ENCODE assay signal across 24 cellular contexts in the genomic region with DNA sequence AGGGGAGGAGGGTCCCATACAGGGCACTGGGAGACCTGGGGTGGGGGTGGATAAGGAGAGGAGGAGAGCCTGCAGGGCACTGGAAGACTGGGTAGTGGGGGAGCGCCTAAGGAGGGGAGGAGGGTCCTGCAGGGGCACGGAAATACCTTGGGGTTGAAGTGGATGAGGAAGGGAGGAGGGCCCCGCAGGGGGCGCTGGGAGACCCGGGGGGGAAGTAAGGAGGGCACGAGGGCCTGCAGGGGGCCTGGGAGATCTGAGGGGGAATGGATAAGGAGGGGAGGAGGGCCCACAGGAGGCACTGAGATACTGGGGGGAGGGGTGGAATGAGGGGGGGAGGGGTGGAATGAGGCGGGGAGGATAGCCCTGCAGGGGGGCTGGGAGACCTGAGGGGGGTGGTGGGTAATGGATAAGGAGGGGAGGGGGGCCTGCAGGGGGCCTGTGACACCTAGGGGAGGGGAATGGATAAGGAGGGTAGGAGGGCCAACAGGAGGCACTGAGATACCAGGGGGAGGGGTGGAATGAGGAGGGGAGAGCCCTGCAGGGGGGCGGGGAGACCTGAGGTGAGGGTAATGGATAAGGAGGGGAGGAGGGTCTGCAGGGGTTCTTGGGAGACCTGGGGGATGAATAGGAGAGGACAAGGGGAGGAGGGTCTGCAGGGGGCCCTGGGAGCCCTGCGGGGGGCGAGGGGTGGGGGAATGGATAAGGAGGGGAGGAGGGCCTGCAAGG. TPM values are rescaled to one million over a fixed set of nuclear protein-coding genes. Genes with fewer than 3 reads are reported as not detected.
A peak's percentile ranks its signal among the peaks of the same experiment; 100 is the strongest.
DNase-seq lines count a peak whose midpoint lies in the region; ATAC-seq, FAIRE-seq and TF ChIP-seq lines count a peak whose summit lies in the region.
"Had no signal": no experiment of that assay in that cellular context is flagged by ENCODE, and none has a peak within 500 bp of the region (broad histone marks: within the 10 kb centered on the region; RNA-seq: fewer than 3 reads in every experiment).

No MANE protein-coding gene starts in this region.

- TF ChIP-seq CTCF in A549 (IDR thresholded peaks at IDR 0.05) (no peak), A673 (conservative IDR thresholded peaks at IDR 0.05; ENCODE audit: low read depth, low read length) (no peak), K562 (IDR thresholded peaks at IDR 0.05 in 2 of 3, conservative IDR thresholded peaks at IDR 0.05 in 1 of 3; ENCODE audit: insufficient read depth in 2 of 3, low read depth in 1 of 3, low read length in 3 of 3) (peak in 2 of 3 experiments; percentile 37 to 50; a peak in 4 of 6 replicates), upper lobe of left lung (IDR thresholded peaks at IDR 0.05) (no peak)

- 76% methylated on average over 2 of the region's 10 CpGs for WGBS in A549 (ENCODE audit: missing lambda C conversion rate)
- no CpG with 5 or more reads among the region's 10 CpGs for WGBS in K562 (ENCODE audit: insufficient coverage, low coverage, missing lambda C conversion rate)
- 40 to 64% methylated on average over 3 to 4 of the region's 10 CpGs for WGBS in upper lobe of left lung, 2 donors

- no peak for TF ChIP-seq RAD21 in A549 (conservative IDR thresholded peaks at IDR 0.05 in 1 of 2, IDR thresholded peaks at IDR 0.05 in 1 of 2)
- TF ChIP-seq RAD21 in K562 (CRISPR knock-in tag; conservative IDR thresholded peaks at IDR 0.05 in 1 of 2, IDR thresholded peaks at IDR 0.05 in 1 of 2), result no peak

- in situ Hi-C loops in K562 (cut with MboI), result loop anchor here (10.0 kb wide), 1 partner anchor 679 kb away; no protein-coding TSS in a partner anchor

- H3K9me1 ChIP-seq in K562 (ENCODE audit: control insufficient read depth, insufficient read depth, low read length), result no peaks in the 10 kb centered on the region

- POLR2A ChIA-PET in A549 (lab: Yijun Ruan, JAX) (no interaction called here), A673 (lab: Charles Lee; ENCODE audit: low non-redundant PET) (no interaction called here), K562 (lab: Yijun Ruan, JAX) (no interaction called here)

- peak overlapping the region; percentile 42 to 69; a peak in 2 of 4 replicates for H3K9ac ChIP-seq in K562 (ENCODE audit: insufficient read depth in 1 of 2, low read depth in 2 of 2, low read length in 2 of 2)
- H3K9ac ChIP-seq: BLaER1, GM23248 had no signal

- TF ChIP-seq EP300 in A549 (IDR thresholded peaks at IDR 0.05) (no peak), K562 (IDR thresholded peaks at IDR 0.05; ENCODE audit: low read length) (no peak), upper lobe of left lung (IDR thresholded peaks at IDR 0.05) (no peak)

- H3K79me2 ChIP-seq in K562 (ENCODE audit: control insufficient read depth, insufficient read depth, low read length), result peaks cover 45% of the 10 kb centered on the region

- H3K36me3 ChIP-seq in A673 (ENCODE audit: insufficient read depth, low read length, poor library complexity, severe bottlenecking) (no peaks in the 10 kb centered on the region), K562 (ENCODE audit: control insufficient read depth, insufficient read depth, low read length) (peaks cover 35% of the 10 kb centered on the region), upper lobe of left lung (no peaks in the 10 kb centered on the region)
- H3K36me3 ChIP-seq: BLaER1 had no signal

- BruUV-seq in A673 (replicated peaks; lab: Mats Ljungman, UMichigan), result no TSS peak
- no TSS peak for BruUV-seq in K562 (replicated peaks; lab: Mats Ljungman, UMichigan)

- TF ChIP-seq POLR2A in A549 (IDR thresholded peaks at IDR 0.05; ENCODE audit: low read length) (no peak), K562 (conservative IDR thresholded peaks at IDR 0.05) (no peak), GM12891 (IDR thresholded peaks at IDR 0.05; ENCODE audit: low read depth, low read length) (no peak), upper lobe of left lung (IDR thresholded peaks at IDR 0.05) (no peak)

- FAIRE-seq in A549 (lab: Jason Lieb, UNC), result no peak
- FAIRE-seq in K562 (lab: Jason Lieb, UNC), result no peak
- FAIRE-seq in GM12891 (lab: Jason Lieb, UNC), result no peak
- FAIRE-seq: A204.1 had no signal

- H3K4me1 ChIP-seq in A549, result peaks cover 6% of the 10 kb centered on the region; the same call in 1 of the 3 replicates
- no peaks in the 10 kb centered on the region for H3K4me1 ChIP-seq in A673 (ENCODE audit: insufficient read depth, low read length, poor library complexity, severe bottlenecking)
- peaks cover 27 to 32% of the 10 kb centered on the region in 2 experiments; a peak in 4 of 5 replicates for H3K4me1 ChIP-seq in K562 (replicated peaks in 1 of 2; ENCODE audit: control insufficient read depth in 2 of 2, insufficient read depth in 2 of 2, low read length in 2 of 2)
- H3K4me1 ChIP-seq in upper lobe of left lung, result no peaks in the 10 kb centered on the region

- ATAC-seq in A549, result no peak
- ATAC-seq in K562, result peak; percentile 45
- no peak for ATAC-seq in GM19467 (IDR thresholded peaks at IDR 0.05; ENCODE audit: unreplicated experiment)
- no peak for ATAC-seq in left ventricle myocardium superior
- ATAC-seq in upper lobe of left lung (ENCODE audit: low FRiP score in 2 of 2), result no peak
- ATAC-seq: CD8-positive, alpha-beta T cell had no signal

- peak overlapping the region; percentile 68 for H2AFZ ChIP-seq in K562 (ENCODE audit: low read depth, low read length)
- H2AFZ ChIP-seq: GM23248 had no signal

- H3K9me3 ChIP-seq in A549, result no peaks in the 10 kb centered on the region
- no peaks in the 10 kb centered on the region for H3K9me3 ChIP-seq in A673 (ENCODE audit: low read depth, low read length, poor library complexity, severe bottlenecking)
- no peaks in the 10 kb centered on the region for H3K9me3 ChIP-seq in K562 (replicated peaks; ENCODE audit: control insufficient read depth, insufficient read depth, low read depth, low read length)
- H3K9me3 ChIP-seq in upper lobe of left lung, result no peaks in the 10 kb centered on the region
- H3K9me3 ChIP-seq: BLaER1 had no signal

- intact Hi-C loops in A673 (cut with micrococcal nuclease; ENCODE audit: unreplicated experiment) (no loop called here), K562 (cut with micrococcal nuclease) (loop anchor here (1.0 kb wide), 2 partner anchors 69 to 685 kb away; no protein-coding TSS in a partner anchor), left ventricle myocardium superior (cut with micrococcal nuclease) (no loop called here)

- H3K27ac ChIP-seq in A549 (peak overlapping the region in 1 of 2 experiments; percentile 16; a peak in 1 of 6 replicates), A673 (ENCODE audit: low read depth, low read length, poor library complexity, severe bottlenecking) (no peak overlapping the region), K562 (ENCODE audit: extremely low read depth, low read depth, low read length) (peak overlapping the region; percentile 93), upper lobe of left lung (no peak overlapping the region)
- H3K27ac ChIP-seq: BLaER1, GM23248, HL-60 had no signal

- H3K27me3 ChIP-seq in A673 (replicated peaks; ENCODE audit: insufficient read depth, low read depth, low read length, poor library complexity) (no peaks in the 10 kb centered on the region), K562 (ENCODE audit: control insufficient read depth in 2 of 2, insufficient read depth in 2 of 2, low read length in 2 of 2) (no peaks in the 10 kb centered on the region), upper lobe of left lung (no peaks in the 10 kb centered on the region)
- H3K27me3 ChIP-seq: BLaER1 had no signal

- 0 out of 2 replicates have a peak, but pooled peaks cover 9% of the 10 kb centered on the region for H4K20me1 ChIP-seq in K562 (replicated peaks; ENCODE audit: control insufficient read depth, insufficient read depth, low read length)
- H4K20me1 ChIP-seq: BLaER1 had no signal

- CTCF ChIA-PET in A549 (lab: Yijun Ruan, JAX), result no interaction called here
- CTCF ChIA-PET in A673 (lab: Charles Lee), result no interaction called here
- CTCF ChIA-PET in K562 (lab: Yijun Ruan, JAX; ENCODE audit: low intra/inter-chr PET ratio), result interaction anchor here (0.5 to 4.9 kb wide), 10 partner anchors 11 to 684 kb away, joined by 3 to 103 read pairs (median 4); no protein-coding TSS in a partner anchor

- H3K4me3 ChIP-seq in A549, result no peak overlapping the region
- H3K4me3 ChIP-seq in A673 (ENCODE audit: low read depth, low read length, poor library complexity, severe bottlenecking), result no peak overlapping the region
- peak overlapping the region; percentile 37 for H3K4me3 ChIP-seq in K562
- no peak overlapping the region for H3K4me3 ChIP-seq in upper lobe of left lung
- H3K4me3 ChIP-seq: BLaER1, GM23248 had no signal

- H3K4me2 ChIP-seq in A549 (0 out of 3 replicates have a peak overlapping the region, but pooled peaks have one; percentile 30), K562 (ENCODE audit: insufficient read depth, low read length) (peak overlapping the region; percentile 59)
- H3K4me2 ChIP-seq: BLaER1 had no signal

- DNase-seq in A549 (ENCODE audit: low read depth in 1 of 2, low spot score in 1 of 2), result no peak
- DNase-seq in A673 (ENCODE audit: low spot score), result peak; percentile 10
- peak; percentile 91 to 94 for DNase-seq in NCI-H1930 (lab: John Stamatoyannopoulos, UW)
- peak; percentile 67 to 90 (median 78) for DNase-seq in K562 (ENCODE audit: extremely low read depth in 1 of 4, low spot score in 3 of 4)
- DNase-seq in left ventricle myocardium superior, result no peak
- no peak for DNase-seq in GM12891 (ENCODE audit: insufficient read length, low spot score)
- no peak for DNase-seq in upper lobe of left lung
- DNase-seq: CD8-positive, alpha-beta T cell; DMS79 treated with DMSO at 0.1 percent for 48 hours; GF-D8; GM23248; HCEC 1CT; HFFc6; IMR-90; KBM-7 had no signal

RNA-seq across cellular contexts. Expression of a gene that starts 0.6 kb away (rescaled TPM):
- polyA plus RNA-seq in A549 (2011; rRNA removed) (0.03 TPM in 1 of 2 replicates, not detected in the other), A549 (2017; fragmentation: RNase III; extraction: RNeasy Plus Mini Kit Qiagen cat#74134 plus additional on column Dnase treatment) (0.03 TPM in 2 of 3 replicates, not detected in the other), K562 (2011; rRNA removed) (188 and 206 TPM in 2 replicates), K562 (2014; fragmentation: Illumina TruSeq; extraction: Trizol) (137 and 177 TPM in 2 replicates), K562 (2014; fragmentation: Nextera tagmentation; extraction: Ambion mirVana) (10 to 100 TPM; 42.4 to 62.7 TPM), K562 (2014; rRNA removed) (100 and 122 TPM in 2 replicates)
- polyA plus RNA-seq in A549 (2012; cell fraction: cytosol; rRNA removed), result 0.04 and 0.06 TPM in 2 replicates
- 0.04 TPM in 1 of 2 replicates, not detected in the other for polyA plus RNA-seq in A549 (2012; cell fraction: nucleus; rRNA removed)
- 0.04 TPM in 1 of 2 replicates, not detected in the other for polyA minus RNA-seq in A549 (2011; rRNA and poly(A)+ RNA removed)
- total RNA-seq in A673 (2021) (0.90 and 1.6 TPM in 2 replicates), K562 (2014; rRNA removed) (120 and 126 TPM in 2 replicates), K562 (2014; rRNA removed; fragmentation: Illumina TruSeq; extraction: Trizol) (111 and 112 TPM in 2 replicates), K562 (2015; rRNA removed; fragmentation: Illumina TruSeq; extraction: Trizol) (80.9 and 89.1 TPM in 2 replicates), K562 (2021) (122 and 124 TPM in 2 replicates), left ventricle myocardium superior (not detected), upper lobe of left lung (under 1 TPM in 3 of 6 donors, not detected in 3; 0.11 to 0.17 (median 0.14) TPM)
- total RNA-seq in K562 (2011; cell fraction: chromatin; rRNA removed; ENCODE audit: low replicate concordance), result 102 and 125 TPM in 2 replicates
- 77.5 and 83.4 TPM in 2 replicates for total RNA-seq in K562 (2011; cell fraction: nucleolus; rRNA removed)
- total RNA-seq in K562 (2011; cell fraction: nucleoplasm; rRNA removed), result 85.3 and 118 TPM in 2 replicates
- polyA plus RNA-seq in K562 (2011; cell fraction: cytosol; rRNA removed), result 125 and 152 TPM in 2 replicates
- polyA plus RNA-seq in K562 (2011; cell fraction: nucleus; rRNA removed), result 92.0 and 115 TPM in 2 replicates
- polyA plus RNA-seq in K562 (2012), result 72.2 and 120 TPM in 2 replicates
- 265 and 279 TPM in 2 replicates for polyA minus RNA-seq in K562 (2011; rRNA and poly(A)+ RNA removed)
- polyA minus RNA-seq in K562 (2011; cell fraction: cytosol; rRNA and poly(A)+ RNA removed), result 117 and 124 TPM in 2 replicates
- polyA minus RNA-seq in K562 (2011; cell fraction: nucleus; rRNA and poly(A)+ RNA removed), result 39.4 and 86.3 TPM in 2 replicates
- 0.12 TPM for polyA plus RNA-seq in GM12891 (2012; ENCODE audit: low read depth, missing spikeins)
- total RNA-seq: Calu3; CD8-positive, alpha-beta T cell; GM23248; H4; HFFc6; HT1080; IMR-90 had no signal
- polyA plus RNA-seq: AG04450, CD14-positive monocyte, GM23248, IMR-90 had no signal

RNA-seq across cellular contexts. Expression of a gene that starts 35.4 kb away (rescaled TPM):
- 0.12 and 0.21 TPM in 2 replicates for polyA plus RNA-seq in A549 (2011; rRNA removed)
- 0.03 TPM in 1 of 2 replicates, not detected in the other for polyA plus RNA-seq in A549 (2012; cell fraction: cytosol; rRNA removed)
- 0.05 and 0.12 TPM in 2 replicates for polyA plus RNA-seq in A549 (2012; cell fraction: nucleus; rRNA removed)
- polyA plus RNA-seq in A549 (2017; fragmentation: RNase III; extraction: RNeasy Plus Mini Kit Qiagen cat#74134 plus additional on column Dnase treatment), result 0.04 to 0.07 TPM in 2 of 3 replicates, not detected in the other
- 1.8 and 1.9 TPM in 2 replicates for polyA minus RNA-seq in A549 (2011; rRNA and poly(A)+ RNA removed)
- total RNA-seq in A673 (2021), result not detected in 2 replicates
- 0.70 and 2.3 TPM in 2 replicates for total RNA-seq in K562 (2011; cell fraction: chromatin; rRNA removed; ENCODE audit: low replicate concordance)
- total RNA-seq in K562 (2011; cell fraction: nucleolus; rRNA removed), result 0.92 and 1.3 TPM in 2 replicates
- 0.38 and 1.2 TPM in 2 replicates for total RNA-seq in K562 (2011; cell fraction: nucleoplasm; rRNA removed)
- 0.05 and 0.16 TPM in 2 replicates for total RNA-seq in K562 (2014; rRNA removed)
- total RNA-seq in K562 (2014; rRNA removed; fragmentation: Illumina TruSeq; extraction: Trizol), result 0.13 and 0.18 TPM in 2 replicates
- total RNA-seq in K562 (2015; rRNA removed; fragmentation: Illumina TruSeq; extraction: Trizol), result 0.29 and 0.30 TPM in 2 replicates
- total RNA-seq in K562 (2021), result 0.54 and 0.73 TPM in 2 replicates
- polyA plus RNA-seq in K562 (2011; rRNA removed), result 0.09 and 0.15 TPM in 2 replicates
- polyA plus RNA-seq in K562 (2011; cell fraction: cytosol; rRNA removed), result 0.04 and 0.48 TPM in 2 replicates
- polyA plus RNA-seq in K562 (2011; cell fraction: nucleus; rRNA removed), result 0.90 and 1.5 TPM in 2 replicates
- 0.14 and 0.21 TPM in 2 replicates for polyA plus RNA-seq in K562 (2012)
- polyA plus RNA-seq in K562 (2014; fragmentation: Illumina TruSeq; extraction: Trizol), result 0.12 and 0.14 TPM in 2 replicates
- polyA plus RNA-seq in K562 (2014; fragmentation: Nextera tagmentation; extraction: Ambion mirVana), result under 1 TPM; 0.10 to 0.15 TPM
- 0.12 and 0.46 TPM in 2 replicates for polyA plus RNA-seq in K562 (2014; rRNA removed)
- polyA minus RNA-seq in K562 (2011; rRNA and poly(A)+ RNA removed), result 0.72 and 1.2 TPM in 2 replicates
- 1.2 TPM in 1 of 2 replicates, not detected in the other for polyA minus RNA-seq in K562 (2011; cell fraction: cytosol; rRNA and poly(A)+ RNA removed)
- polyA minus RNA-seq in K562 (2011; cell fraction: nucleus; rRNA and poly(A)+ RNA removed), result 0.67 and 1.1 TPM in 2 replicates
- total RNA-seq in left ventricle myocardium superior, result 0.62 TPM
- not detected for polyA plus RNA-seq in GM12891 (2012; ENCODE audit: low read depth, missing spikeins)
- 1 to 10 TPM in 1 of 6 donors, under 1 TPM in 2, not detected in 3; 0.23 to 1.3 (median 0.51) TPM for total RNA-seq in upper lobe of left lung
- total RNA-seq: CD8-positive, alpha-beta T cell; GM23248; HFFc6; HT1080; IMR-90 had no signal
- polyA plus RNA-seq: AG04450, CD14-positive monocyte, GM23248, IMR-90 had no signal

Comparison
In these comparisons a context has a peak if more than half of its experiments do, and no peak if none do; other contexts are left out.
1. DNase-seq: peak in A673 (single experiment), NCI-H1930 (2 of 2) and K562 (4 of 4); none in A549 (0 of 2), left ventricle myocardium superior (single experiment), GM12891 (single experiment) and upper lobe of left lung (0 of 2).
2. CTCF ChIP-seq: peak in K562 (2 of 3); none in A549 (single experiment), A673 (single experiment) and upper lobe of left lung (0 of 6).
3. RNA of a gene that starts 0.6 kb away (total RNA-seq): 77.5 to 126 TPM in K562; 0.90 to 1.6 TPM in A673, 0.11 to 0.17 TPM in upper lobe of left lung and not detected in left ventricle myocardium superior (single experiment); every median in the first group is over 10 times any median in the second.